ENCODE assay signal across 1 cellular context in genomic region chr15:76199106-76200082, GRCh38.
TF ChIP-seq lines count a peak whose summit lies in the region.

No MANE protein-coding gene starts in this region.

TF ChIP-seq in A549, 52 proteins besides CTCF, POLR2A, EP300 and RAD21 (continued from another document):
- TF ChIP-seq HEYL (CRISPR knock-in tag; IDR thresholded peaks at IDR 0.05) (no peak), ZNF302 (CRISPR knock-in tag; IDR thresholded peaks at IDR 0.05) (no peak), EHF (CRISPR knock-in tag; IDR thresholded peaks at IDR 0.05) (no peak), KDM1A (IDR thresholded peaks at IDR 0.05; ENCODE audit: low read depth) (no peak), HMGXB4 (CRISPR knock-in tag; IDR thresholded peaks at IDR 0.05; ENCODE audit: borderline replicate concordance) (no peak), ESRRA (IDR thresholded peaks at IDR 0.05; ENCODE audit: borderline replicate concordance, low read length) (no peak), HOXB13 (CRISPR knock-in tag; IDR thresholded peaks at IDR 0.05; ENCODE audit: low read depth) (no peak), CHD4 (IDR thresholded peaks at IDR 0.05; ENCODE audit: borderline replicate concordance) (no peak)
- TF ChIP-seq, protein P1, sequence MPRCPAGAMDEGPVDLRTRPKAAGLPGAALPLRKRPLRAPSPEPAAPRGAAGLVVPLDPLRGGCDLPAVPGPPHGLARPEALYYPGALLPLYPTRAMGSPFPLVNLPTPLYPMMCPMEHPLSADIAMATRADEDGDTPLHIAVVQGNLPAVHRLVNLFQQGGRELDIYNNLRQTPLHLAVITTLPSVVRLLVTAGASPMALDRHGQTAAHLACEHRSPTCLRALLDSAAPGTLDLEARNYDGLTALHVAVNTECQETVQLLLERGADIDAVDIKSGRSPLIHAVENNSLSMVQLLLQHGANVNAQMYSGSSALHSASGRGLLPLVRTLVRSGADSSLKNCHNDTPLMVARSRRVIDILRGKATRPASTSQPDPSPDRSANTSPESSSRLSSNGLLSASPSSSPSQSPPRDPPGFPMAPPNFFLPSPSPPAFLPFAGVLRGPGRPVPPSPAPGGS (IDR thresholded peaks at IDR 0.05), result no peak
- TF ChIP-seq, protein P2, sequence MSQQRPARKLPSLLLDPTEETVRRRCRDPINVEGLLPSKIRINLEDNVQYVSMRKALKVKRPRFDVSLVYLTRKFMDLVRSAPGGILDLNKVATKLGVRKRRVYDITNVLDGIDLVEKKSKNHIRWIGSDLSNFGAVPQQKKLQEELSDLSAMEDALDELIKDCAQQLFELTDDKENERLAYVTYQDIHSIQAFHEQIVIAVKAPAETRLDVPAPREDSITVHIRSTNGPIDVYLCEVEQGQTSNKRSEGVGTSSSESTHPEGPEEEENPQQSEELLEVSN (IDR thresholded peaks at IDR 0.05; ENCODE audit: borderline replicate concordance, low read depth), result no peak
